In genomic region chr2:226185613-226186211, GRCh38 we compare ENCODE assay signal across 11 cellular contexts.
A peak's percentile ranks its signal among the peaks of the same experiment; 100 is the strongest.
DNase-seq lines count a peak whose midpoint lies in the region; ATAC-seq and TF ChIP-seq lines count a peak whose summit lies in the region.
"Had no signal": no experiment of that assay in that cellular context is flagged by ENCODE, and none has a peak within 500 bp of the region (broad histone marks: within the 10 kb centered on the region; RNA-seq: fewer than 3 reads in every experiment).

No MANE protein-coding gene starts in this region.

- no peak for ATAC-seq in Right ventricle myocardium inferior
- no peak for ATAC-seq in GM19395 (IDR thresholded peaks at IDR 0.05; ENCODE audit: unreplicated experiment)

- peak overlapping the region; percentile 28 for H3K9ac ChIP-seq in adipocyte (ENCODE audit: low read length)
- H3K9ac ChIP-seq: BLaER1 treated with 17β-estradiol and CSF1 and Interleukin-3, amounts not matched to agents 10 nM and 100 nM had no signal

- H4K20me1 ChIP-seq in OCI-LY7 (ENCODE audit: insufficient read depth, low read length) = no peaks in the 10 kb centered on the region
- H4K20me1 ChIP-seq: BLaER1 treated with 17β-estradiol and CSF1 and Interleukin-3, amounts not matched to agents 10 nM and 100 nM had no signal

- H3K36me3 ChIP-seq in left ventricle myocardium inferior (no peaks in the 10 kb centered on the region), adipocyte (ENCODE audit: control insufficient read depth, insufficient read depth, low read length, severe bottlenecking) (no peaks in the 10 kb centered on the region), OCI-LY7 (ENCODE audit: insufficient read depth, low read length) (no peaks in the 10 kb centered on the region)
- H3K36me3 ChIP-seq: BLaER1 treated with 17β-estradiol and CSF1 and Interleukin-3, amounts not matched to agents 10 nM and 100 nM had no signal

- BruUV-seq in OCI-LY7 (replicated peaks; lab: Mats Ljungman, UMichigan) = no TSS peak

- H3K9me2 ChIP-seq in OCI-LY7 (ENCODE audit: insufficient read depth, low read length) = no peaks in the 10 kb centered on the region

- CTCF ChIA-PET in OCI-LY7 (lab: Charles Lee; ENCODE audit: unreplicated experiment) = no interaction called here

- intact Hi-C loops in left ventricle myocardium inferior (cut with micrococcal nuclease) = no loop called here
- intact Hi-C loops in Right ventricle myocardium inferior (cut with DNase I) = loop anchor here (5.0 kb wide), 1 partner anchor 158 kb away; no protein-coding TSS in a partner anchor
- intact Hi-C loops in OCI-LY7 (cut with micrococcal nuclease; ENCODE audit: unreplicated experiment) = no loop called here

- H3K27me3 ChIP-seq in left ventricle myocardium inferior (ENCODE audit: low read depth) (no peaks in the 10 kb centered on the region), adipocyte (replicated peaks; ENCODE audit: control insufficient read depth, insufficient read depth, low read length) (no peaks in the 10 kb centered on the region)
- H3K27me3 ChIP-seq: BLaER1 treated with 17β-estradiol and CSF1 and Interleukin-3, amounts not matched to agents 10 nM and 100 nM had no signal

- H3K9me3 ChIP-seq in left ventricle myocardium inferior (replicated peaks) (no peaks in the 10 kb centered on the region), adipocyte (ENCODE audit: control insufficient read depth, low read length) (peaks cover 14% of the 10 kb centered on the region), OCI-LY7 (ENCODE audit: low read length) (no peaks in the 10 kb centered on the region)

- POLR2A ChIA-PET in OCI-LY7 (lab: Charles Lee) = interaction anchor here (0.5 to 0.8 kb wide), 2 partner anchors 29 to 82 kb away, joined by 4 read pairs; no protein-coding TSS in a partner anchor

- H3K79me2 ChIP-seq in OCI-LY7 (ENCODE audit: insufficient read depth, low read depth, low read length) = no peaks in the 10 kb centered on the region

- H3K4me1 ChIP-seq in left ventricle myocardium inferior (no peaks in the 10 kb centered on the region), adipocyte (ENCODE audit: control insufficient read depth, insufficient read depth, low read length) (peaks cover 32% of the 10 kb centered on the region), OCI-LY7 (ENCODE audit: insufficient read depth, low read length, poor library complexity, severe bottlenecking) (no peaks in the 10 kb centered on the region)

- H3K27ac ChIP-seq in left ventricle myocardium inferior (replicated peaks) (peak overlapping the region; percentile 54), OCI-LY7 (ENCODE audit: low read depth, low read length, poor library complexity, severe bottlenecking) (no peak overlapping the region)
- H3K27ac ChIP-seq: BLaER1 treated with 17β-estradiol and CSF1 and Interleukin-3, amounts not matched to agents 10 nM and 100 nM had no signal

- no peak for TF ChIP-seq CTCF in left ventricle myocardium inferior (IDR thresholded peaks at IDR 0.05; ENCODE audit: borderline replicate concordance)
- TF ChIP-seq CTCF in OCI-LY7 (conservative IDR thresholded peaks at IDR 0.05; ENCODE audit: low read length) = no peak

- H3K4me3 ChIP-seq in left ventricle myocardium inferior (no peak overlapping the region), adipocyte (ENCODE audit: low read length) (peak overlapping the region; percentile 58), OCI-LY7 (ENCODE audit: low read depth, low read length, poor library complexity, severe bottlenecking) (no peak overlapping the region)
- H3K4me3 ChIP-seq: BLaER1 treated with 17β-estradiol and CSF1 and Interleukin-3, amounts not matched to agents 10 nM and 100 nM had no signal

- H3K4me2 ChIP-seq in OCI-LY7 (ENCODE audit: low read length) = no peak overlapping the region

- no peak for DNase-seq in left ventricle myocardium inferior
- DNase-seq in Right ventricle myocardium inferior (ENCODE audit: missing footprints) = no peak
- peak; percentile 96 for DNase-seq in adipocyte (ENCODE audit: low read depth)
- DNase-seq in kidney tubule cell (ENCODE audit: low spot score) = peak; percentile 36
- DNase-seq in OCI-LY7 (ENCODE audit: low spot score) = no peak
- DNase-seq in stimulated activated CD4-positive, alpha-beta T cell treated with anti-CD3 and anti-CD28 coated beads, Interleukin-2, amount 100 ng/mL, for 24 hours = no peak
- no peak for DNase-seq in MV-4-11 (lab: John Stamatoyannopoulos, UW)
- DNase-seq: activated CD4-positive, alpha-beta T cell treated with anti-CD3 and anti-CD28 coated beads, Interleukin-2, amount 50 U/mL, for 48 hours; NCI-H2227 treated with DMSO at 0.1 percent for 48 hours had no signal

- no peak overlapping the region for H2AFZ ChIP-seq in OCI-LY7 (ENCODE audit: low read length)

Comparison
In these comparisons a context has a peak if more than half of its experiments do, and no peak if none do; other contexts are left out.
1. DNase-seq: peak in adipocyte (single experiment) and kidney tubule cell (single experiment); none in left ventricle myocardium inferior (single experiment), Right ventricle myocardium inferior (single experiment), OCI-LY7 (single experiment), stimulated activated CD4-positive, alpha-beta T cell treated with anti-CD3 and anti-CD28 coated beads, Interleukin-2, amount 100 ng/mL, for 24 hours (0 of 2) and MV-4-11 (single experiment).